Comparison of ENCODE assay signal across 17 cellular contexts in genomic region chr2:189255711-189256110, GRCh38.
DNase-seq lines count a peak whose midpoint lies in the region; ATAC-seq and TF ChIP-seq lines count a peak whose summit lies in the region.
"Had no signal": no experiment of that assay in that cellular context is flagged by ENCODE, and none has a peak within 500 bp of the region (broad histone marks: within the 10 kb centered on the region; RNA-seq: fewer than 3 reads in every experiment).

No MANE protein-coding gene starts in this region.

- POLR2A ChIA-PET in activated CD8-positive, alpha-beta T cell treated with anti-CD3 and anti-CD28 coated beads for 36 hours (lab: Charles Lee) = no interaction called here
- POLR2A ChIA-PET in activated CD8-positive, alpha-beta T cell treated with anti-CD3 and anti-CD28 coated beads, Interleukin-2, amount 10 ng/mL, durations not matched to agents 7 days and 5 days (lab: Charles Lee) = no interaction called here

- peak overlapping the region; percentile 47 for H3K27ac Mint-ChIP-seq in activated CD8-positive, alpha-beta T cell treated with anti-CD3 and anti-CD28 coated beads for 36 hours
- H3K27ac Mint-ChIP-seq in activated CD8-positive, alpha-beta T cell treated with anti-CD3 and anti-CD28 coated beads, Interleukin-2, amount 10 ng/mL, durations not matched to agents 7 days and 5 days = no peak overlapping the region
- H3K27ac Mint-ChIP-seq in activated naive CD8-positive, alpha-beta T cell treated with anti-CD3 and anti-CD28 coated beads, Interleukin-2, amount 50 U/mL, for 24 hours = peak overlapping the region; percentile 89
- no peak overlapping the region for H3K27ac Mint-ChIP-seq in CD14-positive monocyte
- H3K27ac Mint-ChIP-seq: IgD-negative memory B cell had no signal

- H3K4me3 Mint-ChIP-seq in activated CD8-positive, alpha-beta T cell treated with anti-CD3 and anti-CD28 coated beads for 36 hours = no peak overlapping the region
- no peak overlapping the region for H3K4me3 Mint-ChIP-seq in activated CD8-positive, alpha-beta T cell treated with anti-CD3 and anti-CD28 coated beads, Interleukin-2, amount 10 ng/mL, durations not matched to agents 7 days and 5 days
- no peak overlapping the region for H3K4me3 Mint-ChIP-seq in activated naive CD8-positive, alpha-beta T cell treated with anti-CD3 and anti-CD28 coated beads, Interleukin-2, amount 50 U/mL, for 24 hours
- no peak overlapping the region for H3K4me3 Mint-ChIP-seq in CD14-positive monocyte
- H3K4me3 Mint-ChIP-seq: IgD-negative memory B cell had no signal

- intact Hi-C loops in activated CD8-positive, alpha-beta T cell treated with anti-CD3 and anti-CD28 coated beads for 36 hours (cut with micrococcal nuclease) = no loop called here
- intact Hi-C loops in CD14-positive monocyte (cut with micrococcal nuclease) = no loop called here

- H3K9me3 Mint-ChIP-seq in activated CD8-positive, alpha-beta T cell treated with anti-CD3 and anti-CD28 coated beads for 36 hours = no peaks in the 10 kb centered on the region
- H3K9me3 Mint-ChIP-seq in activated CD8-positive, alpha-beta T cell treated with anti-CD3 and anti-CD28 coated beads, Interleukin-2, amount 10 ng/mL, durations not matched to agents 7 days and 5 days (ENCODE audit: insufficient read depth) = no peaks in the 10 kb centered on the region
- no peaks in the 10 kb centered on the region for H3K9me3 Mint-ChIP-seq in activated naive CD8-positive, alpha-beta T cell treated with anti-CD3 and anti-CD28 coated beads, Interleukin-2, amount 50 U/mL, for 24 hours
- H3K9me3 Mint-ChIP-seq in CD14-positive monocyte = peaks cover 0 to 6% (median 2%) of the 10 kb centered on the region in 7 donors

- CTCF ChIA-PET in activated CD8-positive, alpha-beta T cell treated with anti-CD3 and anti-CD28 coated beads for 36 hours (lab: Charles Lee) = no interaction called here
- CTCF ChIA-PET in activated CD8-positive, alpha-beta T cell treated with anti-CD3 and anti-CD28 coated beads, Interleukin-2, amount 10 ng/mL, durations not matched to agents 7 days and 5 days (lab: Charles Lee) = no interaction called here

- H3K27me3 Mint-ChIP-seq in activated CD8-positive, alpha-beta T cell treated with anti-CD3 and anti-CD28 coated beads for 36 hours = no peaks in the 10 kb centered on the region
- no peaks in the 10 kb centered on the region for H3K27me3 Mint-ChIP-seq in activated CD8-positive, alpha-beta T cell treated with anti-CD3 and anti-CD28 coated beads, Interleukin-2, amount 10 ng/mL, durations not matched to agents 7 days and 5 days (ENCODE audit: low read depth)
- no peaks in the 10 kb centered on the region for H3K27me3 Mint-ChIP-seq in activated naive CD8-positive, alpha-beta T cell treated with anti-CD3 and anti-CD28 coated beads, Interleukin-2, amount 50 U/mL, for 24 hours
- H3K27me3 Mint-ChIP-seq in CD14-positive monocyte (ENCODE audit: low read depth in 3 of 3) = no peaks in the 10 kb centered on the region
- H3K27me3 Mint-ChIP-seq: IgD-negative memory B cell had no signal

- H3K4me1 Mint-ChIP-seq in activated CD8-positive, alpha-beta T cell treated with anti-CD3 and anti-CD28 coated beads for 36 hours (ENCODE audit: low read depth) = peaks cover 36% of the 10 kb centered on the region
- H3K4me1 Mint-ChIP-seq in activated CD8-positive, alpha-beta T cell treated with anti-CD3 and anti-CD28 coated beads, Interleukin-2, amount 10 ng/mL, durations not matched to agents 7 days and 5 days (ENCODE audit: low read depth) = no peaks in the 10 kb centered on the region
- H3K4me1 Mint-ChIP-seq in activated naive CD8-positive, alpha-beta T cell treated with anti-CD3 and anti-CD28 coated beads, Interleukin-2, amount 50 U/mL, for 24 hours = peaks cover 55% of the 10 kb centered on the region
- no peaks in the 10 kb centered on the region for H3K4me1 Mint-ChIP-seq in CD14-positive monocyte
- H3K4me1 Mint-ChIP-seq: IgD-negative memory B cell had no signal

- peaks cover 4% of the 10 kb centered on the region for H3K36me3 Mint-ChIP-seq in activated CD8-positive, alpha-beta T cell treated with anti-CD3 and anti-CD28 coated beads for 36 hours (ENCODE audit: low read depth)
- no peaks in the 10 kb centered on the region for H3K36me3 Mint-ChIP-seq in activated CD8-positive, alpha-beta T cell treated with anti-CD3 and anti-CD28 coated beads, Interleukin-2, amount 10 ng/mL, durations not matched to agents 7 days and 5 days (ENCODE audit: low read depth)
- H3K36me3 Mint-ChIP-seq in activated naive CD8-positive, alpha-beta T cell treated with anti-CD3 and anti-CD28 coated beads, Interleukin-2, amount 50 U/mL, for 24 hours (ENCODE audit: low read depth) = peaks cover 13% of the 10 kb centered on the region
- H3K36me3 Mint-ChIP-seq in CD14-positive monocyte = no peaks in the 10 kb centered on the region
- H3K36me3 Mint-ChIP-seq: IgD-negative memory B cell had no signal

- peak; percentile 17 for DNase-seq in activated CD8-positive, alpha-beta T cell treated with anti-CD3 and anti-CD28 coated beads for 36 hours
- no peak for DNase-seq in activated CD8-positive, alpha-beta T cell treated with anti-CD3 and anti-CD28 coated beads, Interleukin-2, amount 10 ng/mL, durations not matched to agents 7 days and 5 days
- DNase-seq in stimulated activated CD4-positive, alpha-beta T cell treated with anti-CD3 and anti-CD28 coated beads, Interleukin-1b, Interleukin-23, amount 100 ng/mL, for 48 hours = peak; percentile 6
- DNase-seq in stimulated activated CD4-positive, alpha-beta T cell treated with anti-CD3 and anti-CD28 coated beads, Interleukin-2, amount 100 ng/mL, for 24 hours = no peak
- no peak for DNase-seq in activated naive CD8-positive, alpha-beta T cell treated with anti-CD3 and anti-CD28 coated beads, Interleukin-2, amount 50 U/mL, for 24 hours
- no peak for DNase-seq in NCI-H82 (lab: John Stamatoyannopoulos, UW)
- DNase-seq in CD14-positive monocyte (ENCODE audit: low spot score) = no peak
- DNase-seq: EL; H7; MV-4-11; NCI-H1105 treated with DMSO at 0.1 percent for 48 hours; NCI-H2029 treated with DMSO at 0.1 percent for 48 hours; NCI-H226; NCI-H510A treated with DMSO at 0.1 percent for 48 hours; NCI-H748 treated with DMSO at 0.1 percent for 48 hours; NK-92 treated with Interleukin-12 subunit alpha and Interleukin-12 subunit beta, amount 100 ng/mL, for 24 hours had no signal

- peak; percentile 67 for ATAC-seq in activated CD8-positive, alpha-beta T cell treated with anti-CD3 and anti-CD28 coated beads for 36 hours
- ATAC-seq in activated CD8-positive, alpha-beta T cell treated with anti-CD3 and anti-CD28 coated beads, Interleukin-2, amount 10 ng/mL, durations not matched to agents 7 days and 5 days = no peak
- peak; percentile 50 for ATAC-seq in activated naive CD8-positive, alpha-beta T cell treated with anti-CD3 and anti-CD28 coated beads, Interleukin-2, amount 50 U/mL, for 24 hours

- TF ChIP-seq CTCF in activated CD8-positive, alpha-beta T cell treated with anti-CD3 and anti-CD28 coated beads for 36 hours (IDR thresholded peaks at IDR 0.05) = no peak
- TF ChIP-seq CTCF in CD14-positive monocyte (IDR thresholded peaks at IDR 0.05) = no peak

Comparison
In these comparisons a context has a peak if more than half of its experiments do, and no peak if none do; other contexts are left out.
1. DNase-seq: peak in activated CD8-positive, alpha-beta T cell treated with anti-CD3 and anti-CD28 coated beads for 36 hours (single experiment) and stimulated activated CD4-positive, alpha-beta T cell treated with anti-CD3 and anti-CD28 coated beads, Interleukin-1b, Interleukin-23, amount 100 ng/mL, for 48 hours (single experiment); none in activated CD8-positive, alpha-beta T cell treated with anti-CD3 and anti-CD28 coated beads, Interleukin-2, amount 10 ng/mL, durations not matched to agents 7 days and 5 days (single experiment), stimulated activated CD4-positive, alpha-beta T cell treated with anti-CD3 and anti-CD28 coated beads, Interleukin-2, amount 100 ng/mL, for 24 hours (0 of 2), activated naive CD8-positive, alpha-beta T cell treated with anti-CD3 and anti-CD28 coated beads, Interleukin-2, amount 50 U/mL, for 24 hours (single experiment), NCI-H82 (single experiment) and CD14-positive monocyte (single experiment).
2. H3K27ac Mint-ChIP-seq: peak in activated CD8-positive, alpha-beta T cell treated with anti-CD3 and anti-CD28 coated beads for 36 hours (single experiment) and activated naive CD8-positive, alpha-beta T cell treated with anti-CD3 and anti-CD28 coated beads, Interleukin-2, amount 50 U/mL, for 24 hours (single experiment); none in activated CD8-positive, alpha-beta T cell treated with anti-CD3 and anti-CD28 coated beads, Interleukin-2, amount 10 ng/mL, durations not matched to agents 7 days and 5 days (single experiment) and CD14-positive monocyte (0 of 7).